In genomic region chr22:46638601-46639431, GRCh38 we compare ENCODE assay signal across 13 cellular contexts. TPM values are rescaled to one million over a fixed set of nuclear protein-coding genes. Genes with fewer than 3 reads are reported as not detected.
A peak's percentile ranks its signal among the peaks of the same experiment; 100 is the strongest.
DNase-seq lines count a peak whose midpoint lies in the region; ATAC-seq, FAIRE-seq and TF ChIP-seq lines count a peak whose summit lies in the region.
"Had no signal": no experiment of that assay in that cellular context is flagged by ENCODE, and none has a peak within 500 bp of the region (broad histone marks: within the 10 kb centered on the region; RNA-seq: fewer than 3 reads in every experiment).

No MANE protein-coding gene starts in this region.

- no peaks in the 10 kb centered on the region for H3K27me3 ChIP-seq in cardiac muscle cell
- H3K27me3 ChIP-seq in small intestine (ENCODE audit: control insufficient read depth in 2 of 2, insufficient read depth in 2 of 2, low read length in 2 of 2): no peaks in the 10 kb centered on the region
- H3K27me3 ChIP-seq: vagina had no signal

- H3K4me1 ChIP-seq in cardiac muscle cell (ENCODE audit: low read depth): peaks cover 23% of the 10 kb centered on the region
- peaks cover 7 to 11% of the 10 kb centered on the region in 2 donors for H3K4me1 ChIP-seq in small intestine (ENCODE audit: control insufficient read depth in 2 of 2, insufficient read depth in 1 of 2, low read depth in 1 of 2, low read length in 1 of 2)
- H3K4me1 ChIP-seq: prostate gland had no signal

- FAIRE-seq in small intestine (lab: Jason Lieb, UNC) (no peak), D721Med (lab: Jason Lieb, UNC) (no peak)
- FAIRE-seq: islet of Langerhans had no signal

- TF ChIP-seq CTCF in cardiac muscle cell (IDR thresholded peaks at IDR 0.05; ENCODE audit: low read depth, low read length): no peak
- no peak for TF ChIP-seq CTCF in D721Med (IDR thresholded peaks at IDR 0.05; ENCODE audit: insufficient read depth, missing control alignments)

- no peaks in the 10 kb centered on the region for H3K9me3 ChIP-seq in cardiac muscle cell (ENCODE audit: low read depth)
- H3K9me3 ChIP-seq in small intestine (ENCODE audit: control insufficient read depth, low read depth): no peaks in the 10 kb centered on the region
- H3K9me3 ChIP-seq: prostate gland, vagina had no signal

- H3K4me3 ChIP-seq in cardiac muscle cell (no peak overlapping the region), small intestine (ENCODE audit: low read depth in 1 of 2, low read length in 2 of 2) (no peak overlapping the region)
- H3K4me3 ChIP-seq: prostate gland, vagina had no signal

- 68 to 71% (median 70%) methylated on average over 18 of the region's 18 CpGs for WGBS in small intestine, 3 donors

- ATAC-seq in HG02981 (IDR thresholded peaks at IDR 0.05; ENCODE audit: unreplicated experiment): no peak
- ATAC-seq: activated CD4-positive, CD25-positive, alpha-beta regulatory T cell treated with anti-CD3 and anti-CD28 coated beads, Interleukin-2, amount 50 U/mL, for 24 hours had no signal

- H3K27ac ChIP-seq in cardiac muscle cell (peak overlapping the region; percentile 3), small intestine (ENCODE audit: low read depth in 1 of 2, low read length in 1 of 2) (peak overlapping the region in 1 of 2 donors; percentile 54)
- H3K27ac ChIP-seq: prostate gland, vagina had no signal

- DNase-seq in NCI-H345 (lab: John Stamatoyannopoulos, UW) (peak; percentile 5), NCI-H345 treated with DMSO at 0.1 percent for 48 hours (lab: John Stamatoyannopoulos, UW; ENCODE audit: unreplicated experiment) (no peak), SHP77 (lab: John Stamatoyannopoulos, UW) (peak; percentile 97 to 100), cardiac muscle cell (ENCODE audit: low read depth in 1 of 2, low spot score in 1 of 2) (peak in 1 of 2 donors; percentile 44), small intestine (peak; percentile 72), kidney glomerular epithelial cell (lab: John Stamatoyannopoulos, UW) (no peak), D721Med (ENCODE audit: insufficient read length, low spot score) (no peak)
- DNase-seq: activated naive CD4-positive, alpha-beta T cell treated with anti-CD3 and anti-CD28 coated beads, Interleukin-2, amount 50 U/mL, for 16 hours had no signal

- no peaks in the 10 kb centered on the region for H3K36me3 ChIP-seq in cardiac muscle cell
- peaks cover 0 to 2% of the 10 kb centered on the region in 2 donors for H3K36me3 ChIP-seq in small intestine (ENCODE audit: control insufficient read depth in 2 of 2, insufficient read depth in 2 of 2, low read length in 2 of 2)
- H3K36me3 ChIP-seq: prostate gland, vagina had no signal

RNA-seq across cellular contexts. Expression of gene GRAMD4, which starts 18.6 kb away (rescaled TPM):
- total RNA-seq in cardiac muscle cell: 49.3 and 79.3 TPM in 2 replicates
- polyA plus RNA-seq in cardiac muscle cell: 51.8 and 57.5 TPM in 2 replicates
- 10 to 100 TPM; 30.5 to 64.9 (median 43.2) TPM for polyA plus RNA-seq in small intestine

Comparison
In these comparisons a context has a peak if more than half of its experiments do, and no peak if none do; other contexts are left out.
1. DNase-seq: peak in NCI-H345 (single experiment), SHP77 (2 of 2) and small intestine (single experiment); none in NCI-H345 treated with DMSO at 0.1 percent for 48 hours (single experiment), kidney glomerular epithelial cell (single experiment) and D721Med (single experiment).